23 cellular contexts compared by ENCODE assay signal in the genomic region with DNA sequence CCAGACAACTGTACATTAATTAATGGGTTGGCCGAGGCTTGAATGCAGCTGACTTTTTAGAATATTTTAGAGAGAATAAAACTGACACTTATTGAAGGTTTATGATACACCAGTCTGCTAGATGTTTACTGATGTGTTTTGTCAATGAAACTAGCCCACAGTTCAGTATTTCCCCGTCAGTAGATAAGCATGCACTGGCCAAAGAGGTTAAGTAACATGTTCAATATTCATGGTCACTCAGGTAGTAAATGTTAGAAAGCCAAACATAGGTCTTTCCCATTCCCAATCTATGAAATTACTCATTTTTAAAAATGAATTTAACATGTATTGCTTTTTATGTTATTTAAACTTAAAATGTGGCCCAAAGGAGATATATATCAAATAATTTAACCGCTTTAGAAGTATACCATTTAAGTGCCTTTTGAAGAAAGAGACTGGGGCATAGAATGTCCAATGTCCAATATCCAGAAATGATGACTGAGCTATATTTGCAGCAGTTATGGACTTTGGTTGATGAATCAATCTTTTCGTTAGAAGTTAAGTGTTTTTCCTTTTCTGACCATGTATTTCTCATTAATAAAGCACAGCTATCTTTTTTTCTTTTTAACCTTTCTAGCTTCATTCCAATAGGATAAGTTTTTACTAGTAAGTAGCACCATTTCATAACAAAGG.
"Had no signal": no experiment of that assay in that cellular context is flagged by ENCODE, and none has a peak within 500 bp of the region (broad histone marks: within the 10 kb centered on the region; RNA-seq: fewer than 3 reads in every experiment).

No MANE protein-coding gene starts in this region.

- H3K9me3 Mint-ChIP-seq: memory B cell, naive B cell had no signal

- H3K36me3 ChIP-seq: lower lobe of right lung, pancreas had no signal

- H3K4me1 Mint-ChIP-seq: endodermal cell had no signal

- FAIRE-seq: endothelial cell of umbilical vein, urothelium cell line had no signal

- H3K4me1 ChIP-seq: foreskin keratinocyte, pancreas had no signal

- H3K27ac ChIP-seq: coronary artery, foreskin keratinocyte, lower lobe of right lung, pancreas, psoas muscle, stomach had no signal

- ATAC-seq: foreskin keratinocyte, lower lobe of right lung, pancreas, psoas muscle, sciatic nerve had no signal

- H3K4me3 Mint-ChIP-seq: endodermal cell, memory B cell, naive B cell, nephron had no signal

- H3K27me3 ChIP-seq: foreskin keratinocyte, pancreas, stomach had no signal

- DNase-seq: effector CD4-positive, alpha-beta T cell; endodermal cell; erythroblast; foreskin keratinocyte; hypothalamus; kidney glomerular epithelial cell; lower lobe of right lung; midbrain; naive B cell; occipital lobe; pancreas; psoas muscle; retina; stimulated activated CD4-positive, alpha-beta T cell treated with anti-CD3 and anti-CD28 coated beads, Interleukin-2, amount 100 ng/mL, for 24 hours; stimulated activated naive CD4-positive, alpha-beta T cell; stomach; trophoblast cell had no signal

- H3K4me3 ChIP-seq: coronary artery, lower lobe of right lung, pancreas, psoas muscle, stomach had no signal

- H3K27ac Mint-ChIP-seq: endodermal cell, memory B cell, naive B cell, nephron had no signal

- H3K27me3 Mint-ChIP-seq: memory B cell, naive B cell had no signal

- H3K9me3 ChIP-seq: lower lobe of right lung, pancreas, psoas muscle, stomach had no signal
